ENCODE assay signal across 19 cellular contexts in the genomic region with DNA sequence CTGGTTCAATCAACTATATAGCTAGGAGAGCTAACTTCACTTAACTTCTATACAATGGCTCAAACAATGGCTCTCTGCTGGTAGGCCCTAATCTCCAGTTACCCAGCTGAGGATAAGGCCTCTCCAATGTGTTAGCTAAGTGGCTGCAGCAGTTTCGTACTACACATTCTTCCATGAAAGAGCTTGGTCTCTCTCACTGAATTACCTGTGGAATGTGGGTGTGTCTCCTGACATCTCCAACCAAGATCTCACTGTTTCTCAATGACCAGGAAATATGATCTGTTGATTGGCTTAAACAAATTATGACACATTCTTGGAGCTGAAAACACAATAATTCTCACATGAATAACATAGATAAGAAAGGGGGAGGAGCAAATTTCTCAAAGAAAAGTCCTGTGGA.
DNase-seq lines count a peak whose midpoint lies in the region; ATAC-seq, FAIRE-seq and TF ChIP-seq lines count a peak whose summit lies in the region.
"Had no signal": no experiment of that assay in that cellular context is flagged by ENCODE, and none has a peak within 500 bp of the region (broad histone marks: within the 10 kb centered on the region; RNA-seq: fewer than 3 reads in every experiment).

No MANE protein-coding gene starts in this region.

- H4K20me1 ChIP-seq in mammary epithelial cell (ENCODE audit: insufficient read depth, low read length): no peaks in the 10 kb centered on the region
- H4K20me1 ChIP-seq: BLaER1 treated with 17β-estradiol and CSF1 and Interleukin-3, amounts not matched to agents 10 nM and 100 nM had no signal

- no peak for FAIRE-seq in urothelium cell line (lab: Jason Lieb, UNC)

- intact Hi-C loops in mammary epithelial cell (cut with micrococcal nuclease): no loop called here
- intact Hi-C loops in right cardiac atrium (cut with DNase I): no loop called here

- in situ Hi-C loops in mammary epithelial cell (cut with MboI; ENCODE audit: low sequenced_read_pairs in 2 of 2): no loop called here

- no peaks in the 10 kb centered on the region for H3K79me2 ChIP-seq in mammary epithelial cell (ENCODE audit: insufficient read depth, low read length)

- BruUV-seq in mammary epithelial cell (replicated peaks; lab: Mats Ljungman, UMichigan): no TSS peak

- no peaks in the 10 kb centered on the region for H3K27me3 ChIP-seq in mammary epithelial cell (ENCODE audit: insufficient read depth, low read length)
- H3K27me3 ChIP-seq in right cardiac atrium (ENCODE audit: control insufficient read depth, insufficient read depth): no peaks in the 10 kb centered on the region
- H3K27me3 ChIP-seq: BLaER1 treated with 17β-estradiol and CSF1 and Interleukin-3, amounts not matched to agents 10 nM and 100 nM had no signal

- CTCF ChIA-PET in mammary epithelial cell (lab: Charles Lee; ENCODE audit: low non-redundant PET): no interaction called here

- dilution Hi-C loops in mammary epithelial cell (cut with HindIII; ENCODE audit: low sequenced_read_pairs): no loop called here

- H2AFZ ChIP-seq in mammary epithelial cell (ENCODE audit: low read depth, low read length): no peak overlapping the region

- H3K36me3 ChIP-seq in mammary epithelial cell (ENCODE audit: insufficient read depth, low read length): no peaks in the 10 kb centered on the region
- H3K36me3 ChIP-seq: BLaER1 treated with 17β-estradiol and CSF1 and Interleukin-3, amounts not matched to agents 10 nM and 100 nM had no signal

- H3K9ac ChIP-seq in mammary epithelial cell (ENCODE audit: insufficient read depth, low read length): no peak overlapping the region
- H3K9ac ChIP-seq: BLaER1 treated with 17β-estradiol and CSF1 and Interleukin-3, amounts not matched to agents 10 nM and 100 nM had no signal

- H3K27ac ChIP-seq in mammary epithelial cell (ENCODE audit: insufficient read depth, low read depth, low read length) (no peak overlapping the region), right cardiac atrium (ENCODE audit: low read length) (no peak overlapping the region)
- H3K27ac ChIP-seq: 22Rv1; BLaER1 treated with 17β-estradiol and CSF1 and Interleukin-3, amounts not matched to agents 10 nM and 100 nM; HL-60 had no signal

- DNase-seq in DMS53 (lab: John Stamatoyannopoulos, UW) (peak; percentile 2), DMS53 treated with DMSO at 0.1 percent for 48 hours (lab: John Stamatoyannopoulos, UW; ENCODE audit: unreplicated experiment) (no peak), mammary epithelial cell (peak; percentile 80), kidney glomerular epithelial cell (lab: John Stamatoyannopoulos, UW) (peak; percentile 49), urothelium cell line (ENCODE audit: low spot score) (peak; percentile 17), right cardiac atrium (no peak), NCI-H1694 (lab: John Stamatoyannopoulos, UW) (no peak)
- DNase-seq: activated CD8-positive, alpha-beta memory T cell treated with anti-CD3 and anti-CD28 coated beads, Interleukin-2, amount 10 ng/mL, durations not matched to agents 7 days and 5 days; activated gamma-delta T cell; NCI-H1930; RPMI8226; stimulated activated CD4-positive, alpha-beta T cell treated with anti-CD3 and anti-CD28 coated beads, Interleukin-4, amount 100 ng/mL, for 1 hour; stimulated activated CD8-positive, alpha-beta memory T cell treated with anti-CD3 and anti-CD28 coated beads, Interleukin-4, amount 100 ng/mL, for 48 hours; T-cell had no signal

- no peak for TF ChIP-seq CTCF in mammary epithelial cell (conservative IDR thresholded peaks at IDR 0.05 in 1 of 2, IDR thresholded peaks at IDR 0.05 in 1 of 2; ENCODE audit: extremely low read depth in 1 of 2, insufficient read depth in 1 of 2, low read depth in 1 of 2, low read length in 2 of 2)

- no peak overlapping the region for H3K4me2 ChIP-seq in mammary epithelial cell (ENCODE audit: insufficient read depth, low read depth, low read length)
- H3K4me2 ChIP-seq: BLaER1 treated with 17β-estradiol and CSF1 and Interleukin-3, amounts not matched to agents 10 nM and 100 nM had no signal

- H3K9me3 ChIP-seq in mammary epithelial cell (replicated peaks; ENCODE audit: insufficient read depth, low read length) (no peaks in the 10 kb centered on the region), right cardiac atrium (ENCODE audit: control insufficient read depth, low read length) (no peaks in the 10 kb centered on the region)
- H3K9me3 ChIP-seq: BLaER1 treated with 17β-estradiol and CSF1 and Interleukin-3, amounts not matched to agents 10 nM and 100 nM had no signal

- ATAC-seq in HG02623 (IDR thresholded peaks at IDR 0.05; ENCODE audit: unreplicated experiment): no peak
- ATAC-seq in right cardiac atrium: no peak
- ATAC-seq: activated CD8-positive, alpha-beta memory T cell treated with anti-CD3 and anti-CD28 coated beads, Interleukin-2, amount 10 ng/mL, durations not matched to agents 7 days and 5 days; sciatic nerve; T-cell had no signal

- WGBS in mammary epithelial cell (ENCODE audit: low coverage, missing lambda C conversion rate): 75% methylated on average over 1 of the region's 1 CpG
- 72% methylated on average over 1 of the region's 1 CpG for WGBS in right cardiac atrium

- H3K4me3 ChIP-seq in mammary epithelial cell (replicated peaks in 1 of 3; ENCODE audit: insufficient read depth in 1 of 3, low read depth in 2 of 3, low read length in 3 of 3) (no peak overlapping the region), right cardiac atrium (ENCODE audit: low read length) (no peak overlapping the region)
- H3K4me3 ChIP-seq: BLaER1 treated with 17β-estradiol and CSF1 and Interleukin-3, amounts not matched to agents 10 nM and 100 nM had no signal

- H3K4me1 ChIP-seq in mammary epithelial cell (ENCODE audit: insufficient read depth, low read length) (no peaks in the 10 kb centered on the region), right cardiac atrium (ENCODE audit: control insufficient read depth, insufficient read depth, low read length) (no peaks in the 10 kb centered on the region)
- H3K4me1 ChIP-seq: BLaER1 treated with 17β-estradiol and CSF1 and Interleukin-3, amounts not matched to agents 10 nM and 100 nM had no signal

Comparison
In these comparisons a context has a peak if more than half of its experiments do, and no peak if none do; other contexts are left out.
1. DNase-seq: peak in DMS53 (single experiment), mammary epithelial cell (single experiment), kidney glomerular epithelial cell (single experiment) and urothelium cell line (single experiment); none in DMS53 treated with DMSO at 0.1 percent for 48 hours (single experiment), right cardiac atrium (0 of 3) and NCI-H1694 (single experiment).